10 cellular contexts compared by ENCODE assay signal in genomic region chr1:116572079-116572478, GRCh38. TPM values are rescaled to one million over a fixed set of nuclear protein-coding genes. Genes with fewer than 3 reads are reported as not detected.
DNase-seq lines count a peak whose midpoint lies in the region; ATAC-seq and TF ChIP-seq lines count a peak whose summit lies in the region.
"Had no signal": no experiment of that assay in that cellular context is flagged by ENCODE, and none has a peak within 500 bp of the region (broad histone marks: within the 10 kb centered on the region; RNA-seq: fewer than 3 reads in every experiment).

No MANE protein-coding gene starts in this region.

- H3K4me3 Mint-ChIP-seq in Caco-2 (ENCODE audit: unreplicated experiment), result peak overlapping the region; percentile 72
- peak overlapping the region; percentile 89 for H3K4me3 Mint-ChIP-seq in activated CD8-positive, alpha-beta T cell treated with anti-CD3 and anti-CD28 coated beads, Interleukin-2, amount 10 ng/mL, durations not matched to agents 7 days and 5 days
- H3K4me3 Mint-ChIP-seq in memory B cell, result peak overlapping the region; percentile 94

- TF ChIP-seq CTCF in Caco-2 (IDR thresholded peaks at IDR 0.05; ENCODE audit: insufficient read depth in 1 of 2, low read depth in 1 of 2, low read length in 1 of 2, severe bottlenecking in 1 of 2, unreplicated experiment in 1 of 2), result no peak

- intact Hi-C loops in Caco-2 (cut with micrococcal nuclease; ENCODE audit: unreplicated experiment), result loop anchor here (5.0 kb wide), 2 partner anchors 150 to 165 kb away; no protein-coding TSS in a partner anchor

- peaks cover 8% of the 10 kb centered on the region for H3K36me3 ChIP-seq in BLaER1
- no peaks in the 10 kb centered on the region for H3K36me3 ChIP-seq in Caco-2 (ENCODE audit: control insufficient read depth, insufficient read depth, low read length)
- H3K36me3 ChIP-seq: thoracic aorta had no signal

- H3K27me3 Mint-ChIP-seq in Caco-2 (ENCODE audit: insufficient read depth, unreplicated experiment) (no peaks in the 10 kb centered on the region), memory B cell (no peaks in the 10 kb centered on the region)
- peaks cover 3% of the 10 kb centered on the region for H3K27me3 Mint-ChIP-seq in activated CD8-positive, alpha-beta T cell treated with anti-CD3 and anti-CD28 coated beads, Interleukin-2, amount 10 ng/mL, durations not matched to agents 7 days and 5 days (ENCODE audit: low read depth)

- H3K4me2 ChIP-seq in BLaER1, result peak overlapping the region; percentile 96; the same call in 1 of the 2 replicates

- CTCF ChIA-PET in Caco-2 (lab: Charles Lee), result interaction anchor here (1.2 kb wide), 1 partner anchor 101 kb away, joined by 4 read pairs; no protein-coding TSS in a partner anchor
- CTCF ChIA-PET in activated CD8-positive, alpha-beta T cell treated with anti-CD3 and anti-CD28 coated beads, Interleukin-2, amount 10 ng/mL, durations not matched to agents 7 days and 5 days (lab: Charles Lee), result interaction anchor here (0.6 to 3.8 kb wide), 18 partner anchors 12 to 557 kb away, joined by 3 to 56 read pairs (median 3); partner anchors contain the start of gene TTF2

- POLR2A ChIA-PET in Caco-2 (lab: Charles Lee), result no interaction called here
- POLR2A ChIA-PET in activated CD8-positive, alpha-beta T cell treated with anti-CD3 and anti-CD28 coated beads, Interleukin-2, amount 10 ng/mL, durations not matched to agents 7 days and 5 days (lab: Charles Lee), result interaction anchor here (0.7 to 1.2 kb wide), 4 partner anchors 68 to 488 kb away, joined by 3 to 5 read pairs (median 4); partner anchors contain the start of gene TTF2

- DNase-seq in Caco-2 (no peak), memory B cell (ENCODE audit: low spot score in 2 of 2) (no peak), DMS79 treated with DMSO at 0.1 percent for 48 hours (lab: John Stamatoyannopoulos, UW) (no peak), inferior parietal cortex (ENCODE audit: extremely low spot score) (no peak), NCI-H1436 (lab: John Stamatoyannopoulos, UW) (no peak)
- peak; percentile 31 for DNase-seq in activated CD8-positive, alpha-beta T cell treated with anti-CD3 and anti-CD28 coated beads, Interleukin-2, amount 10 ng/mL, durations not matched to agents 7 days and 5 days
- DNase-seq: activated CD4-positive, alpha-beta T cell treated with anti-CD3 and anti-CD28 coated beads, Interleukin-2, amount 50 U/mL, for 4 hours had no signal

- H3K4me1 ChIP-seq in BLaER1 (peaks cover 44% of the 10 kb centered on the region), Caco-2 (peaks cover 11% of the 10 kb centered on the region; the same call in 1 of the 2 replicates)

- peaks cover 21% of the 10 kb centered on the region for H4K20me1 ChIP-seq in BLaER1

- H3K9me3 Mint-ChIP-seq in Caco-2 (ENCODE audit: unreplicated experiment), result no peaks in the 10 kb centered on the region
- H3K9me3 Mint-ChIP-seq in activated CD8-positive, alpha-beta T cell treated with anti-CD3 and anti-CD28 coated beads, Interleukin-2, amount 10 ng/mL, durations not matched to agents 7 days and 5 days (ENCODE audit: insufficient read depth), result no peaks in the 10 kb centered on the region
- no peaks in the 10 kb centered on the region for H3K9me3 Mint-ChIP-seq in memory B cell

- H3K27me3 ChIP-seq in BLaER1 (no peaks in the 10 kb centered on the region), Caco-2 (replicated peaks; ENCODE audit: control insufficient read depth, insufficient read depth, low read length) (no peaks in the 10 kb centered on the region)

- H3K9ac ChIP-seq in BLaER1, result no peak overlapping the region

- peaks cover 3% of the 10 kb centered on the region; the same call in 1 of the 2 replicates for H3K9me3 ChIP-seq in BLaER1
- no peaks in the 10 kb centered on the region for H3K9me3 ChIP-seq in Caco-2
- H3K9me3 ChIP-seq: thoracic aorta had no signal

- H3K4me1 Mint-ChIP-seq in Caco-2 (ENCODE audit: low read depth, unreplicated experiment), result peaks cover 7% of the 10 kb centered on the region
- H3K4me1 Mint-ChIP-seq in activated CD8-positive, alpha-beta T cell treated with anti-CD3 and anti-CD28 coated beads, Interleukin-2, amount 10 ng/mL, durations not matched to agents 7 days and 5 days (ENCODE audit: low read depth), result peaks cover 53% of the 10 kb centered on the region
- H3K4me1 Mint-ChIP-seq in memory B cell, result peaks cover 34% of the 10 kb centered on the region

- BruUV-seq in Caco-2 (replicated peaks; lab: Mats Ljungman, UMichigan), result no TSS peak

- no peak overlapping the region for H3K27ac ChIP-seq in BLaER1

- H3K36me3 Mint-ChIP-seq in Caco-2 (ENCODE audit: insufficient read depth, unreplicated experiment), result peaks cover 13% of the 10 kb centered on the region
- H3K36me3 Mint-ChIP-seq in activated CD8-positive, alpha-beta T cell treated with anti-CD3 and anti-CD28 coated beads, Interleukin-2, amount 10 ng/mL, durations not matched to agents 7 days and 5 days (ENCODE audit: low read depth), result peaks cover 23% of the 10 kb centered on the region
- H3K36me3 Mint-ChIP-seq in memory B cell, result no peaks in the 10 kb centered on the region

- H3K27ac Mint-ChIP-seq in Caco-2 (ENCODE audit: unreplicated experiment) (peak overlapping the region; percentile 66), memory B cell (peak overlapping the region; percentile 97)
- H3K27ac Mint-ChIP-seq in activated CD8-positive, alpha-beta T cell treated with anti-CD3 and anti-CD28 coated beads, Interleukin-2, amount 10 ng/mL, durations not matched to agents 7 days and 5 days, result peak overlapping the region; percentile 87

- H3K4me3 ChIP-seq in BLaER1, result no peak overlapping the region
- H3K4me3 ChIP-seq in Caco-2 (ENCODE audit: low read depth, low read length), result no peak overlapping the region

- ATAC-seq in activated CD8-positive, alpha-beta T cell treated with anti-CD3 and anti-CD28 coated beads, Interleukin-2, amount 10 ng/mL, durations not matched to agents 7 days and 5 days, result no peak
- ATAC-seq in memory B cell (ENCODE audit: low read depth) (no peak), GM18520 (IDR thresholded peaks at IDR 0.05; ENCODE audit: unreplicated experiment) (no peak)

RNA-seq across cellular contexts. Expression of gene CD58, which starts 1.3 kb away (rescaled TPM):
- 5.6 and 7.6 TPM in 2 replicates for total RNA-seq in Caco-2 (2022)
- total RNA-seq in activated CD8-positive, alpha-beta T cell treated with anti-CD3 and anti-CD28 coated beads, Interleukin-2, amount 10 ng/mL, durations not matched to agents 7 days and 5 days, result 10 to 100 TPM; 23.9 to 24.7 TPM
